In genomic region chr15:64387562-64388168, GRCh38 we compare ENCODE assay signal across 1 cellular context.
TF ChIP-seq lines count a peak whose summit lies in the region.

Gene TRIP4 (plus strand): TSS chr15:64387836. CDS start chr15:64387864, 28 bp downstream.

TF ChIP-seq in HepG2, 621 proteins besides CTCF, POLR2A, EP300 and RAD21 (continued from another document and continues in another):
- TF ChIP-seq, protein P1, sequence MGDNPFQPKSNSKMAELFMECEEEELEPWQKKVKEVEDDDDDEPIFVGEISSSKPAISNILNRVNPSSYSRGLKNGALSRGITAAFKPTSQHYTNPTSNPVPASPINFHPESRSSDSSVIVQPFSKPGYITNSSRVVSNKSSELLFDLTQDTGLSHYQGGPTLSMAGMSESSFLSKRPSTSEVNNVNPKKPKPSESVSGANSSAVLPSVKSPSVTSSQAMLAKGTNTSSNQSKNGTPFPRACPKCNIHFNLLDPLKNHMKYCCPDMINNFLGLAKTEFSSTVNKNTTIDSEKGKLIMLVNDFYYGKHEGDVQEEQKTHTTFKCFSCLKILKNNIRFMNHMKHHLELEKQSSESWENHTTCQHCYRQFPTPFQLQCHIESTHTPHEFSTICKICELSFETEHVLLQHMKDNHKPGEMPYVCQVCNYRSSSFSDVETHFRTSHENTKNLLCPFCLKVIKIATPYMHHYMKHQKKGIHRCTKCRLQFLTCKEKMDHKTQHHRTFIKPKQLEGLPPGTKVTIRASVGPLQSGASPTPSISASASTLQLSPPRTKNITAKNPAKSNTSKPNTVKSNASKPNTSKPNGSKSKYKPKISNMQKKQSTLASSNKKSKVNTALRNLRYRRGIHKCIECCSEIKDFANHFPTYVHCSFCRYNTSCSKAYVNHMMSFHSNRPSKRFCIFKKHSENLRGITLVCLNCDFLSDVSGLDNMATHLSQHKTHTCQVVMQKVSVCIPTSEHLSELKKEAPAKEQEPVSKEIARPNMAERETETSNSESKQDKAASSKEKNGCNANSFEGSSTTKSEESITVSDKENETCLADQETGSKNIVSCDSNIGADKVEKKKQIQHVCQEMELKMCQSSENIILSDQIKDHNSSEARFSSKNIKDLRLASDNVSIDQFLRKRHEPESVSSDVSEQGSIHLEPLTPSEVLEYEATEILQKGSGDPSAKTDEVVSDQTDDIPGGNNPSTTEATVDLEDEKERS (CRISPR knock-in tag; IDR thresholded peaks at IDR 0.05), result peak; percentile 72; the same call in 1 of the 2 replicates
- TF ChIP-seq, protein P2, sequence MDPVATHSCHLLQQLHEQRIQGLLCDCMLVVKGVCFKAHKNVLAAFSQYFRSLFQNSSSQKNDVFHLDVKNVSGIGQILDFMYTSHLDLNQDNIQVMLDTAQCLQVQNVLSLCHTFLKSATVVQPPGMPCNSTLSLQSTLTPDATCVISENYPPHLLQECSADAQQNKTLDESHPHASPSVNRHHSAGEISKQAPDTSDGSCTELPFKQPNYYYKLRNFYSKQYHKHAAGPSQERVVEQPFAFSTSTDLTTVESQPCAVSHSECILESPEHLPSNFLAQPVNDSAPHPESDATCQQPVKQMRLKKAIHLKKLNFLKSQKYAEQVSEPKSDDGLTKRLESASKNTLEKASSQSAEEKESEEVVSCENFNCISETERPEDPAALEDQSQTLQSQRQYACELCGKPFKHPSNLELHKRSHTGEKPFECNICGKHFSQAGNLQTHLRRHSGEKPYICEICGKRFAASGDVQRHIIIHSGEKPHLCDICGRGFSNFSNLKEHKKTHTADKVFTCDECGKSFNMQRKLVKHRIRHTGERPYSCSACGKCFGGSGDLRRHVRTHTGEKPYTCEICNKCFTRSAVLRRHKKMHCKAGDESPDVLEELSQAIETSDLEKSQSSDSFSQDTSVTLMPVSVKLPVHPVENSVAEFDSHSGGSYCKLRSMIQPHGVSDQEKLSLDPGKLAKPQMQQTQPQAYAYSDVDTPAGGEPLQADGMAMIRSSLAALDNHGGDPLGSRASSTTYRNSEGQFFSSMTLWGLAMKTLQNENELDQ (CRISPR knock-in tag; IDR thresholded peaks at IDR 0.05; ENCODE audit: borderline replicate concordance), result peak; percentile 86; the same call in 1 of the 2 replicates
- TF ChIP-seq, protein P3, sequence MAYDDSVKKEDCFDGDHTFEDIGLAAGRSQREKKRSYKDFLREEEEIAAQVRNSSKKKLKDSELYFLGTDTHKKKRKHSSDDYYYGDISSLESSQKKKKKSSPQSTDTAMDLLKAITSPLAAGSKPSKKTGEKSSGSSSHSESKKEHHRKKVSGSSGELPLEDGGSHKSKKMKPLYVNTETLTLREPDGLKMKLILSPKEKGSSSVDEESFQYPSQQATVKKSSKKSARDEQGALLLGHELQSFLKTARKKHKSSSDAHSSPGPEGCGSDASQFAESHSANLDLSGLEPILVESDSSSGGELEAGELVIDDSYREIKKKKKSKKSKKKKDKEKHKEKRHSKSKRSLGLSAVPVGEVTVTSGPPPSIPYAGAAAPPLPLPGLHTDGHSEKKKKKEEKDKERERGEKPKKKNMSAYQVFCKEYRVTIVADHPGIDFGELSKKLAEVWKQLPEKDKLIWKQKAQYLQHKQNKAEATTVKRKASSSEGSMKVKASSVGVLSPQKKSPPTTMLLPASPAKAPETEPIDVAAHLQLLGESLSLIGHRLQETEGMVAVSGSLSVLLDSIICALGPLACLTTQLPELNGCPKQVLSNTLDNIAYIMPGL (CRISPR knock-in tag; IDR thresholded peaks at IDR 0.05; ENCODE audit: borderline replicate concordance in 1 of 2, low read depth in 1 of 2), result peak; percentile 93 to 97
- TF ChIP-seq TERF1 (CRISPR knock-in tag; IDR thresholded peaks at IDR 0.05) (no peak), MIXL1 (CRISPR knock-in tag; IDR thresholded peaks at IDR 0.05) (peak; percentile 91), XBP1 (CRISPR knock-in tag; IDR thresholded peaks at IDR 0.05) (peak; percentile 80; the same call in 1 of the 2 replicates), TFDP2 (CRISPR knock-in tag; IDR thresholded peaks at IDR 0.05) (peak; percentile 86), MXI1 (IDR thresholded peaks at IDR 0.05; ENCODE audit: borderline replicate concordance, low read depth, low read length) (peak; percentile 96; the same call in 2 of the 3 replicates), KDM5A (IDR thresholded peaks at IDR 0.05; ENCODE audit: borderline replicate concordance, low read length) (peak; percentile 99), CHD4 (IDR thresholded peaks at IDR 0.05; ENCODE audit: borderline replicate concordance, low read length) (no peak), ARHGAP35 (CRISPR knock-in tag; IDR thresholded peaks at IDR 0.05; ENCODE audit: borderline replicate concordance) (peak; percentile 98), RCOR2 (CRISPR knock-in tag; IDR thresholded peaks at IDR 0.05) (no peak), ZSCAN22 (CRISPR knock-in tag; IDR thresholded peaks at IDR 0.05) (peak; percentile 76; the same call in 1 of the 2 replicates), ZNF891 (CRISPR knock-in tag; IDR thresholded peaks at IDR 0.05) (peak; percentile 97), POLR2G (IDR thresholded peaks at IDR 0.05; ENCODE audit: low read depth, low read length) (peak; percentile 95), MIER2 (CRISPR knock-in tag; IDR thresholded peaks at IDR 0.05) (peak; percentile 75), SIN3B (IDR thresholded peaks at IDR 0.05; ENCODE audit: low read length) (peak; percentile 98), SETDB1 (CRISPR knock-in tag; IDR thresholded peaks at IDR 0.05; ENCODE audit: borderline replicate concordance) (no peak), CSRNP2 (CRISPR knock-in tag; conservative IDR thresholded peaks at IDR 0.05; ENCODE audit: low read depth) (no peak), ZNF589 (CRISPR knock-in tag; conservative IDR thresholded peaks at IDR 0.05) (peak; percentile 96), SKI (IDR thresholded peaks at IDR 0.05; ENCODE audit: partially characterized antibody) (peak; percentile 64), ZFP36L1 (CRISPR knock-in tag; IDR thresholded peaks at IDR 0.05) (0 out of 2 replicates have a peak, but pooled peaks have one; percentile 78), NR2F6 (IDR thresholded peaks at IDR 0.05) (peak; percentile 62; the same call in 1 of the 2 replicates), NR2F6 (CRISPR knock-in tag; IDR thresholded peaks at IDR 0.05) (peak; percentile 81), NCOA1 (CRISPR knock-in tag; IDR thresholded peaks at IDR 0.05) (no peak), ZNF33B (CRISPR knock-in tag; IDR thresholded peaks at IDR 0.05) (peak; percentile 71; the same call in 1 of the 2 replicates), ZSCAN29 (CRISPR knock-in tag; conservative IDR thresholded peaks at IDR 0.05) (0 out of 2 replicates have a peak, but pooled peaks have one; percentile 55), ZNF577 (CRISPR knock-in tag; IDR thresholded peaks at IDR 0.05; ENCODE audit: borderline replicate concordance, low read depth) (no peak), SATB2 (CRISPR knock-in tag; IDR thresholded peaks at IDR 0.05) (0 out of 2 replicates have a peak, but pooled peaks have one; percentile 54), E2F1 (CRISPR knock-in tag; IDR thresholded peaks at IDR 0.05) (peak; percentile 78), TBL1XR1 (IDR thresholded peaks at IDR 0.05; ENCODE audit: borderline replicate concordance, low read length, partially characterized antibody) (peak; percentile 80)
- TF ChIP-seq, protein P4, sequence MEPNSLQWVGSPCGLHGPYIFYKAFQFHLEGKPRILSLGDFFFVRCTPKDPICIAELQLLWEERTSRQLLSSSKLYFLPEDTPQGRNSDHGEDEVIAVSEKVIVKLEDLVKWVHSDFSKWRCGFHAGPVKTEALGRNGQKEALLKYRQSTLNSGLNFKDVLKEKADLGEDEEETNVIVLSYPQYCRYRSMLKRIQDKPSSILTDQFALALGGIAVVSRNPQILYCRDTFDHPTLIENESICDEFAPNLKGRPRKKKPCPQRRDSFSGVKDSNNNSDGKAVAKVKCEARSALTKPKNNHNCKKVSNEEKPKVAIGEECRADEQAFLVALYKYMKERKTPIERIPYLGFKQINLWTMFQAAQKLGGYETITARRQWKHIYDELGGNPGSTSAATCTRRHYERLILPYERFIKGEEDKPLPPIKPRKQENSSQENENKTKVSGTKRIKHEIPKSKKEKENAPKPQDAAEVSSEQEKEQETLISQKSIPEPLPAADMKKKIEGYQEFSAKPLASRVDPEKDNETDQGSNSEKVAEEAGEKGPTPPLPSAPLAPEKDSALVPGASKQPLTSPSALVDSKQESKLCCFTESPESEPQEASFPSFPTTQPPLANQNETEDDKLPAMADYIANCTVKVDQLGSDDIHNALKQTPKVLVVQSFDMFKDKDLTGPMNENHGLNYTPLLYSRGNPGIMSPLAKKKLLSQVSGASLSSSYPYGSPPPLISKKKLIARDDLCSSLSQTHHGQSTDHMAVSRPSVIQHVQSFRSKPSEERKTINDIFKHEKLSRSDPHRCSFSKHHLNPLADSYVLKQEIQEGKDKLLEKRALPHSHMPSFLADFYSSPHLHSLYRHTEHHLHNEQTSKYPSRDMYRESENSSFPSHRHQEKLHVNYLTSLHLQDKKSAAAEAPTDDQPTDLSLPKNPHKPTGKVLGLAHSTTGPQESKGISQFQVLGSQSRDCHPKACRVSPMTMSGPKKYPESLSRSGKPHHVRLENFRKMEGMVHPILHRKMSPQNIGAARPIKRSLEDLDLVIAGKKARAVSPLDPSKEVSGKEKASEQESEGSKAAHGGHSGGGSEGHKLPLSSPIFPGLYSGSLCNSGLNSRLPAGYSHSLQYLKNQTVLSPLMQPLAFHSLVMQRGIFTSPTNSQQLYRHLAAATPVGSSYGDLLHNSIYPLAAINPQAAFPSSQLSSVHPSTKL (CRISPR knock-in tag; IDR thresholded peaks at IDR 0.05), result peak; percentile 88
- TF ChIP-seq, protein P5, sequence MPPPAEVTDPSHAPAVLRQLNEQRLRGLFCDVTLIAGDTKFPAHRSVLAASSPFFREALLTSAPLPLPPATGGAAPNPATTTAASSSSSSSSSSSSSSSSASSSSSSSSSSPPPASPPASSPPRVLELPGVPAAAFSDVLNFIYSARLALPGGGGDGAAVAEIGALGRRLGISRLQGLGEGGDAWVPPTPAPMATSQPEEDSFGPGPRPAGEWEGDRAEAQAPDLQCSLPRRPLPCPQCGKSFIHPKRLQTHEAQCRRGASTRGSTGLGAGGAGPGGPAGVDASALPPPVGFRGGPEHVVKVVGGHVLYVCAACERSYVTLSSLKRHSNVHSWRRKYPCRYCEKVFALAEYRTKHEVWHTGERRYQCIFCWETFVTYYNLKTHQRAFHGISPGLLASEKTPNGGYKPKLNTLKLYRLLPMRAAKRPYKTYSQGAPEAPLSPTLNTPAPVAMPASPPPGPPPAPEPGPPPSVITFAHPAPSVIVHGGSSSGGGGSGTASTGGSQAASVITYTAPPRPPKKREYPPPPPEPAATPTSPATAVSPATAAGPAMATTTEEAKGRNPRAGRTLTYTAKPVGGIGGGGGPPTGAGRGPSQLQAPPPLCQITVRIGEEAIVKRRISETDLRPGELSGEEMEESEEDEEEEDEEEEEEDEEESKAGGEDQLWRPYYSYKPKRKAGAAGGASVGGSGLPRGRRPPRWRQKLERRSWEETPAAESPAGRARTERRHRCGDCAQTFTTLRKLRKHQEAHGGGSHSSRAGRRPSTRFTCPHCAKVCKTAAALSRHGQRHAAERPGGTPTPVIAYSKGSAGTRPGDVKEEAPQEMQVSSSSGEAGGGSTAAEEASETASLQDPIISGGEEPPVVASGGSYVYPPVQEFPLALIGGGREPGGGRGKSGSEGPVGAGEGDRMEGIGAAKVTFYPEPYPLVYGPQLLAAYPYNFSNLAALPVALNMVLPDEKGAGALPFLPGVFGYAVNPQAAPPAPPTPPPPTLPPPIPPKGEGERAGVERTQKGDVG (CRISPR knock-in tag; IDR thresholded peaks at IDR 0.05; ENCODE audit: borderline replicate concordance), result peak; percentile 84; the same call in 1 of the 2 replicates
